ENCODE assay signal across 33 cellular contexts in the genomic region with DNA sequence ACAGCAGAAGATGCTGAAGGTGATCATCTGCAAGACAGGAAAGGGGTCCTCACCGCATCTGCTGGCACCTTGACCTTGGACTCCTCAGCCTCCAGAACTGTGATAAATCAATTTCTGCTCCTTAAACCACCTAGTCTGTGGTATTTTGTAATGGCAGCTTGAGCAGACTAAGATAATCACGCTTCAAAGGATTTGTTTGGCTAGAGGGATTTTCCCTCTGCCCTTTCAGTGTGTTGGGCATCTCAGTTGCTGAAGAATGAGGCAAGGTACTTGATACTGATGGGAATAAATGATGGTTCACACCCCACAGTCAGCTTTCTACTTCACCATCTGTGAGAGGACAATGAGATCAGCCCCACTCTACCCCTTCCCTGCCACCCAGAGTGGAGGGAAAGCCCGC.
"Had no signal": no experiment of that assay in that cellular context is flagged by ENCODE, and none has a peak within 500 bp of the region (broad histone marks: within the 10 kb centered on the region; RNA-seq: fewer than 3 reads in every experiment).

No MANE protein-coding gene starts in this region.

- H3K9ac ChIP-seq: KMS-11 had no signal

- H3K27me3 ChIP-seq: MG63 had no signal

- H3K4me3 ChIP-seq: MG63 had no signal

- H3K9me3 ChIP-seq: MG63 had no signal

- H3K27ac ChIP-seq: KMS-11 had no signal

- DNase-seq: Karpas-422, Kasumi-1, MG63, MM.1S, MV-4-11, NCI-H1048, NCI-H1092 treated with DMSO at 0.1 percent for 48 hours, NCI-H1105, NCI-H1105 treated with DMSO at 0.1 percent for 48 hours, NCI-H1417, NCI-H1417 treated with DMSO at 0.1 percent for 48 hours, NCI-H1436, NCI-H1436 treated with DMSO at 0.1 percent for 48 hours, NCI-H146, NCI-H1694, NCI-H1694 treated with DMSO at 0.1 percent for 48 hours, NCI-H187, NCI-H187 treated with DMSO at 0.1 percent for 48 hours, NCI-H1930, NCI-H2029, NCI-H2029 treated with DMSO at 0.1 percent for 48 hours, NCI-H2081, NCI-H2081 treated with DMSO at 0.1 percent for 48 hours, NCI-H2107, NCI-H2171, NCI-H2171 treated with DMSO at 0.1 percent for 48 hours, NCI-H226, NCI-H345, NCI-H446, NCI-H446 treated with DMSO at 0.1 percent for 48 hours, NCI-H510A, NCI-H510A treated with DMSO at 0.1 percent for 48 hours had no signal

- H3K4me2 ChIP-seq: KMS-11 had no signal

- H3K36me3 ChIP-seq: MG63 had no signal
